2 cellular contexts compared by ENCODE assay signal in the genomic region with DNA sequence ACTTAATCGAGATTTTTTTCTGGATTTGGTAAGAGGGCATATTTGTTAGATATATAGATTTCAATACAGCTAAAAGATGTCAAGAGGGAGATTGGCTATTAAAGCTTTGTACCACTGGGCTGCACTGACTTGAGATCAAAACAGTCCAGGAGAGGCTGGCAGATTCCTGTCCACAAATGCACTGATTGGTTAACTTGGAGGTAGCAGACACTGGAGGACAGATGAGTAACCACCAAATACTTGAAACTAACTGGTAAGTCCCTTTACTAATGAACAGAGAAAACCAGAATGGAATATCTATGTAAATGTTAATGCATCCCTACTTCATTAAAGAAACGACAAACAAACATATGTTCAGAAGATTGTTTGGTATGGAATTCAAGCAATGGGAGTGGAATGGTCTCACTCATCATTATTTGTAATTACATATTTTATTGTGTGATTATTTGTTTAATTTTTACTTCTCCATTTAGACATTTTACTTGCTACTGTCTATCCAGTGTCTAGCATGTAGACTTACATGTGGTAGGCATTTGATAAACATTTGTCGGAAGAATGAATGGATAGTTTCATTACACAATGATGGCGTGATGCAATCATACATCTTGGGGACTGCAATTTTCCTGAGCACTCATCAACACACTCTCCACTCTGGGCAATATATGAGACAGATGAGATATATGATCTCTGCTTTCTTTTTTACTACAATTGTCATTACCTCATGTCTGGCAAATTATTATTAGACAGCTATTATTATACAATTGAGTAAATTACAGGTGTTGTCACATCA.
TF ChIP-seq lines count a peak whose summit lies in the region.

No MANE protein-coding gene starts in this region.

TF ChIP-seq in SK-N-SH treated with all-trans-retinoic acid at 6 μM for 48 hours, 23 proteins besides CTCF, POLR2A, EP300 and RAD21:
- TF ChIP-seq, protein P1, sequence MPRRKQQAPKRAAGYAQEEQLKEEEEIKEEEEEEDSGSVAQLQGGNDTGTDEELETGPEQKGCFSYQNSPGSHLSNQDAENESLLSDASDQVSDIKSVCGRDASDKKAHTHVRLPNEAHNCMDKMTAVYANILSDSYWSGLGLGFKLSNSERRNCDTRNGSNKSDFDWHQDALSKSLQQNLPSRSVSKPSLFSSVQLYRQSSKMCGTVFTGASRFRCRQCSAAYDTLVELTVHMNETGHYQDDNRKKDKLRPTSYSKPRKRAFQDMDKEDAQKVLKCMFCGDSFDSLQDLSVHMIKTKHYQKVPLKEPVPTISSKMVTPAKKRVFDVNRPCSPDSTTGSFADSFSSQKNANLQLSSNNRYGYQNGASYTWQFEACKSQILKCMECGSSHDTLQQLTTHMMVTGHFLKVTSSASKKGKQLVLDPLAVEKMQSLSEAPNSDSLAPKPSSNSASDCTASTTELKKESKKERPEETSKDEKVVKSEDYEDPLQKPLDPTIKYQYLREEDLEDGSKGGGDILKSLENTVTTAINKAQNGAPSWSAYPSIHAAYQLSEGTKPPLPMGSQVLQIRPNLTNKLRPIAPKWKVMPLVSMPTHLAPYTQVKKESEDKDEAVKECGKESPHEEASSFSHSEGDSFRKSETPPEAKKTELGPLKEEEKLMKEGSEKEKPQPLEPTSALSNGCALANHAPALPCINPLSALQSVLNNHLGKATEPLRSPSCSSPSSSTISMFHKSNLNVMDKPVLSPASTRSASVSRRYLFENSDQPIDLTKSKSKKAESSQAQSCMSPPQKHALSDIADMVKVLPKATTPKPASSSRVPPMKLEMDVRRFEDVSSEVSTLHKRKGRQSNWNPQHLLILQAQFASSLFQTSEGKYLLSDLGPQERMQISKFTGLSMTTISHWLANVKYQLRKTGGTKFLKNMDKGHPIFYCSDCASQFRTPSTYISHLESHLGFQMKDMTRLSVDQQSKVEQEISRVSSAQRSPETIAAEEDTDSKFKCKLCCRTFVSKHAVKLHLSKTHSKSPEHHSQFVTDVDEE (CRISPR knock-in tag; IDR thresholded peaks at IDR 0.05), result no peak
- TF ChIP-seq ESRRG (CRISPR knock-in tag; IDR thresholded peaks at IDR 0.05) (no peak), ZNF8 (CRISPR knock-in tag; IDR thresholded peaks at IDR 0.05) (no peak), RARB (CRISPR knock-in tag; IDR thresholded peaks at IDR 0.05) (no peak), TOX (CRISPR knock-in tag; IDR thresholded peaks at IDR 0.05; ENCODE audit: borderline replicate concordance) (no peak), ARNTL (CRISPR knock-in tag; IDR thresholded peaks at IDR 0.05; ENCODE audit: borderline replicate concordance, low read depth) (no peak)
- TF ChIP-seq, protein P2, sequence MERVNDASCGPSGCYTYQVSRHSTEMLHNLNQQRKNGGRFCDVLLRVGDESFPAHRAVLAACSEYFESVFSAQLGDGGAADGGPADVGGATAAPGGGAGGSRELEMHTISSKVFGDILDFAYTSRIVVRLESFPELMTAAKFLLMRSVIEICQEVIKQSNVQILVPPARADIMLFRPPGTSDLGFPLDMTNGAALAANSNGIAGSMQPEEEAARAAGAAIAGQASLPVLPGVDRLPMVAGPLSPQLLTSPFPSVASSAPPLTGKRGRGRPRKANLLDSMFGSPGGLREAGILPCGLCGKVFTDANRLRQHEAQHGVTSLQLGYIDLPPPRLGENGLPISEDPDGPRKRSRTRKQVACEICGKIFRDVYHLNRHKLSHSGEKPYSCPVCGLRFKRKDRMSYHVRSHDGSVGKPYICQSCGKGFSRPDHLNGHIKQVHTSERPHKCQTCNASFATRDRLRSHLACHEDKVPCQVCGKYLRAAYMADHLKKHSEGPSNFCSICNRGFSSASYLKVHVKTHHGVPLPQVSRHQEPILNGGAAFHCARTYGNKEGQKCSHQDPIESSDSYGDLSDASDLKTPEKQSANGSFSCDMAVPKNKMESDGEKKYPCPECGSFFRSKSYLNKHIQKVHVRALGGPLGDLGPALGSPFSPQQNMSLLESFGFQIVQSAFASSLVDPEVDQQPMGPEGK (CRISPR knock-in tag; IDR thresholded peaks at IDR 0.05; ENCODE audit: borderline replicate concordance), result no peak

TF ChIP-seq in SK-N-SH, 30 proteins besides CTCF, POLR2A, EP300 and RAD21 (continued from another document):
- TF ChIP-seq, protein P3, sequence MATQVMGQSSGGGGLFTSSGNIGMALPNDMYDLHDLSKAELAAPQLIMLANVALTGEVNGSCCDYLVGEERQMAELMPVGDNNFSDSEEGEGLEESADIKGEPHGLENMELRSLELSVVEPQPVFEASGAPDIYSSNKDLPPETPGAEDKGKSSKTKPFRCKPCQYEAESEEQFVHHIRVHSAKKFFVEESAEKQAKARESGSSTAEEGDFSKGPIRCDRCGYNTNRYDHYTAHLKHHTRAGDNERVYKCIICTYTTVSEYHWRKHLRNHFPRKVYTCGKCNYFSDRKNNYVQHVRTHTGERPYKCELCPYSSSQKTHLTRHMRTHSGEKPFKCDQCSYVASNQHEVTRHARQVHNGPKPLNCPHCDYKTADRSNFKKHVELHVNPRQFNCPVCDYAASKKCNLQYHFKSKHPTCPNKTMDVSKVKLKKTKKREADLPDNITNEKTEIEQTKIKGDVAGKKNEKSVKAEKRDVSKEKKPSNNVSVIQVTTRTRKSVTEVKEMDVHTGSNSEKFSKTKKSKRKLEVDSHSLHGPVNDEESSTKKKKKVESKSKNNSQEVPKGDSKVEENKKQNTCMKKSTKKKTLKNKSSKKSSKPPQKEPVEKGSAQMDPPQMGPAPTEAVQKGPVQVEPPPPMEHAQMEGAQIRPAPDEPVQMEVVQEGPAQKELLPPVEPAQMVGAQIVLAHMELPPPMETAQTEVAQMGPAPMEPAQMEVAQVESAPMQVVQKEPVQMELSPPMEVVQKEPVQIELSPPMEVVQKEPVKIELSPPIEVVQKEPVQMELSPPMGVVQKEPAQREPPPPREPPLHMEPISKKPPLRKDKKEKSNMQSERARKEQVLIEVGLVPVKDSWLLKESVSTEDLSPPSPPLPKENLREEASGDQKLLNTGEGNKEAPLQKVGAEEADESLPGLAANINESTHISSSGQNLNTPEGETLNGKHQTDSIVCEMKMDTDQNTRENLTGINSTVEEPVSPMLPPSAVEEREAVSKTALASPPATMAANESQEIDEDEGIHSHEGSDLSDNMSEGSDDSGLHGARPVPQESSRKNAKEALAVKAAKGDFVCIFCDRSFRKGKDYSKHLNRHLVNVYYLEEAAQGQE (IDR thresholded peaks at IDR 0.05; ENCODE audit: low read depth, low read length), result no peak
- TF ChIP-seq TAF1 (IDR thresholded peaks at IDR 0.05; ENCODE audit: borderline replicate concordance, low read depth, low read length), result no peak
- no peak for TF ChIP-seq POLR2AphosphoS5 (IDR thresholded peaks at IDR 0.05; ENCODE audit: low read depth, low read length)
- TF ChIP-seq, protein P4, sequence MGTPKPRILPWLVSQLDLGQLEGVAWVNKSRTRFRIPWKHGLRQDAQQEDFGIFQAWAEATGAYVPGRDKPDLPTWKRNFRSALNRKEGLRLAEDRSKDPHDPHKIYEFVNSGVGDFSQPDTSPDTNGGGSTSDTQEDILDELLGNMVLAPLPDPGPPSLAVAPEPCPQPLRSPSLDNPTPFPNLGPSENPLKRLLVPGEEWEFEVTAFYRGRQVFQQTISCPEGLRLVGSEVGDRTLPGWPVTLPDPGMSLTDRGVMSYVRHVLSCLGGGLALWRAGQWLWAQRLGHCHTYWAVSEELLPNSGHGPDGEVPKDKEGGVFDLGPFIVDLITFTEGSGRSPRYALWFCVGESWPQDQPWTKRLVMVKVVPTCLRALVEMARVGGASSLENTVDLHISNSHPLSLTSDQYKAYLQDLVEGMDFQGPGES (IDR thresholded peaks at IDR 0.05; ENCODE audit: low read depth, low read length), result no peak
- TF ChIP-seq, protein P5, sequence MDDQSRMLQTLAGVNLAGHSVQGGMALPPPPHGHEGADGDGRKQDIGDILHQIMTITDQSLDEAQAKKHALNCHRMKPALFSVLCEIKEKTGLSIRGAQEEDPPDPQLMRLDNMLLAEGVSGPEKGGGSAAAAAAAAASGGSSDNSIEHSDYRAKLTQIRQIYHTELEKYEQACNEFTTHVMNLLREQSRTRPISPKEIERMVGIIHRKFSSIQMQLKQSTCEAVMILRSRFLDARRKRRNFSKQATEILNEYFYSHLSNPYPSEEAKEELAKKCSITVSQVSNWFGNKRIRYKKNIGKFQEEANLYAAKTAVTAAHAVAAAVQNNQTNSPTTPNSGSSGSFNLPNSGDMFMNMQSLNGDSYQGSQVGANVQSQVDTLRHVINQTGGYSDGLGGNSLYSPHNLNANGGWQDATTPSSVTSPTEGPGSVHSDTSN (IDR thresholded peaks at IDR 0.05), result no peak
- TF ChIP-seq NFIC (IDR thresholded peaks at IDR 0.05; ENCODE audit: borderline replicate concordance), result no peak
- no peak for TF ChIP-seq FOXJ3 (CRISPR knock-in tag; IDR thresholded peaks at IDR 0.05)
- TF ChIP-seq, protein P6, sequence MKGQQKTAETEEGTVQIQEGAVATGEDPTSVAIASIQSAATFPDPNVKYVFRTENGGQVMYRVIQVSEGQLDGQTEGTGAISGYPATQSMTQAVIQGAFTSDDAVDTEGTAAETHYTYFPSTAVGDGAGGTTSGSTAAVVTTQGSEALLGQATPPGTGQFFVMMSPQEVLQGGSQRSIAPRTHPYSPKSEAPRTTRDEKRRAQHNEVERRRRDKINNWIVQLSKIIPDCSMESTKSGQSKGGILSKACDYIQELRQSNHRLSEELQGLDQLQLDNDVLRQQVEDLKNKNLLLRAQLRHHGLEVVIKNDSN (IDR thresholded peaks at IDR 0.05; ENCODE audit: borderline replicate concordance, low read depth), result no peak
- TF ChIP-seq YY1 (IDR thresholded peaks at IDR 0.05; ENCODE audit: low read depth), result no peak
- no peak for TF ChIP-seq RXRA (IDR thresholded peaks at IDR 0.05; ENCODE audit: borderline replicate concordance, low read depth)
- TF ChIP-seq FOXM1 (IDR thresholded peaks at IDR 0.05; ENCODE audit: low read depth), result no peak
